In the genomic region with DNA sequence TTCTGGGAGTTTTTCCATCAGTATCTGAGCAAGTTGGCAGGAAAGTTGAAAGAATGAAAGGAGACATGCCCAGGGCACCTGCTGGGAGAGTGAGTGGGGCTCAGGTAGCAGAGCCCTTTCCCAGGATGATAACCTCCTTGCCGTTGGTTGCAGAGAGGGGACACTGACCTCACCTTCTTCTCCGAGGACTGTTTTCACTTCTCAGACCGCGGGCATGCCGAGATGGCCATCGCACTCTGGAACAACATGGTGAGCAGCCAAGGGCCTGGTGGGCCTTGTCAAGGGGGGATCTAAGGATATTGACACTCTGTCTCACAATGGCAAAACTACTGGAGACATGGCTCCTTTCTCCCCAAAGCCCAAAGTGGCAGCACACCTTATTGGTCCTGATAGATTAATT, we compare ENCODE assay signal across 17 cellular contexts.
"Had no signal": no experiment of that assay in that cellular context is flagged by ENCODE, and none has a peak within 500 bp of the region (broad histone marks: within the 10 kb centered on the region; RNA-seq: fewer than 3 reads in every experiment).

No MANE protein-coding gene starts in this region.

- H3K4me3 ChIP-seq: lung, right lobe of liver, vagina had no signal

- H3K27me3 Mint-ChIP-seq: activated CD4-positive, alpha-beta T cell treated with anti-CD3 and anti-CD28 coated beads, Interleukin-2, amount 10 ng/mL, durations not matched to agents 7 days and 5 days; activated naive CD8-positive, alpha-beta T cell treated with anti-CD3 and anti-CD28 coated beads, Interleukin-2, amount 50 U/mL, for 24 hours had no signal

- H3K27ac Mint-ChIP-seq: activated CD4-positive, alpha-beta T cell treated with anti-CD3 and anti-CD28 coated beads, Interleukin-2, amount 10 ng/mL, durations not matched to agents 7 days and 5 days; activated CD8-positive, alpha-beta T cell treated with anti-CD3 and anti-CD28 coated beads, Interleukin-2, amount 10 ng/mL, durations not matched to agents 7 days and 5 days; activated naive CD4-positive, alpha-beta T cell treated with anti-CD3 and anti-CD28 coated beads, Interleukin-2, amount 10 ng/mL, durations not matched to agents 7 days and 5 days; activated naive CD8-positive, alpha-beta T cell treated with anti-CD3 and anti-CD28 coated beads, Interleukin-2, amount 50 U/mL, for 24 hours had no signal

- DNase-seq: activated CD4-positive, alpha-beta T cell treated with anti-CD3 and anti-CD28 coated beads, Interleukin-2, amount 10 ng/mL, durations not matched to agents 7 days and 5 days; activated CD8-positive, alpha-beta memory T cell treated with anti-CD3 and anti-CD28 coated beads, Interleukin-2, amount 50 U/mL, for 4 hours; activated CD8-positive, alpha-beta T cell treated with anti-CD3 and anti-CD28 coated beads, Interleukin-2, amount 10 ng/mL, durations not matched to agents 7 days and 5 days; activated naive CD4-positive, alpha-beta T cell treated with anti-CD3 and anti-CD28 coated beads, Interleukin-2, amount 10 ng/mL, durations not matched to agents 7 days and 5 days; activated naive CD8-positive, alpha-beta T cell treated with anti-CD3 and anti-CD28 coated beads, Interleukin-2, amount 50 U/mL, for 24 hours; activated T-cell treated with anti-CD3 and anti-CD28 coated beads, Interleukin-2, amount 50 U/mL, for 4 hours; anterior cingulate cortex; brain microvascular endothelial cell; effector CD4-positive, alpha-beta T cell; hippocampal formation; left cardiac atrium; small intestine; stimulated activated CD4-positive, alpha-beta T cell treated with anti-CD3 and anti-CD28 coated beads, Interleukin-4, amount 100 ng/mL, for 1 hour had no signal

- H3K27ac ChIP-seq: right lobe of liver had no signal

- H3K36me3 Mint-ChIP-seq: activated naive CD4-positive, alpha-beta T cell treated with anti-CD3 and anti-CD28 coated beads, Interleukin-2, amount 10 ng/mL, durations not matched to agents 7 days and 5 days had no signal

- H3K27me3 ChIP-seq: brain microvascular endothelial cell, right lobe of liver, vagina had no signal

- H3K9me3 ChIP-seq: right lobe of liver, vagina had no signal

- H3K4me3 Mint-ChIP-seq: activated CD4-positive, alpha-beta T cell treated with anti-CD3 and anti-CD28 coated beads, Interleukin-2, amount 10 ng/mL, durations not matched to agents 7 days and 5 days; activated CD8-positive, alpha-beta T cell treated with anti-CD3 and anti-CD28 coated beads, Interleukin-2, amount 10 ng/mL, durations not matched to agents 7 days and 5 days; activated naive CD4-positive, alpha-beta T cell treated with anti-CD3 and anti-CD28 coated beads, Interleukin-2, amount 10 ng/mL, durations not matched to agents 7 days and 5 days; activated naive CD8-positive, alpha-beta T cell treated with anti-CD3 and anti-CD28 coated beads, Interleukin-2, amount 50 U/mL, for 24 hours; activated T-cell treated with anti-CD3 and anti-CD28 coated beads, Interleukin-2, amount 50 U/mL, for 4 hours; neural crest cell had no signal

- H3K36me3 ChIP-seq: brain microvascular endothelial cell, right lobe of liver, vagina had no signal

- H3K9me3 Mint-ChIP-seq: activated CD4-positive, alpha-beta T cell treated with anti-CD3 and anti-CD28 coated beads, Interleukin-2, amount 10 ng/mL, durations not matched to agents 7 days and 5 days; activated naive CD4-positive, alpha-beta T cell treated with anti-CD3 and anti-CD28 coated beads, Interleukin-2, amount 10 ng/mL, durations not matched to agents 7 days and 5 days; activated naive CD8-positive, alpha-beta T cell treated with anti-CD3 and anti-CD28 coated beads, Interleukin-2, amount 50 U/mL, for 24 hours; activated T-cell treated with anti-CD3 and anti-CD28 coated beads, Interleukin-2, amount 50 U/mL, for 4 hours; neural crest cell had no signal
